Comparison of ENCODE assay signal across 16 cellular contexts in the genomic region with DNA sequence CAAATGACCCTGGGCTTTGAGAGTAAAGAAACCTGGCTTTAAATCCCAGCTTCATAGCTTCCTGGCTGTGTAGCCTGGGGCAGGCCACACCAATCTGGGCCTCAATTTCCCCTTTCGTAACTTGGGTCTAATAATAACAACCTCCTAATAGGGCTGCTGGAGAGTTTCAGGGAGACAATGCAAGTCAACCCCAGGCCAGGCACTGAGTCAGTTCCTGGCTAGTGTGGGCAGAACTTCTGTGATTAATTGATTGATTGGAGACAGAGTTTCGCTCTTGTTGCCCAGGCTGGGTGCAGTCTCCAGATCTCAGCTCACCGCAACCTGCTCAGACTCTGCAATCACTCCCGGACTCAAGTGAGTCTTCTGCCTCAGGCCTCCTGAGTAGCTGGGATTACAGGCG. TPM values are rescaled to one million over a fixed set of nuclear protein-coding genes. Genes with fewer than 3 reads are reported as not detected.
DNase-seq lines count a peak whose midpoint lies in the region; ATAC-seq and TF ChIP-seq lines count a peak whose summit lies in the region.
"Had no signal": no experiment of that assay in that cellular context is flagged by ENCODE, and none has a peak within 500 bp of the region (broad histone marks: within the 10 kb centered on the region; RNA-seq: fewer than 3 reads in every experiment).

No MANE protein-coding gene starts in this region.

- ATAC-seq in activated T-cell treated with anti-CD3 and anti-CD28 coated beads, Interleukin-2, amount 50 U/mL, for 72 hours (replicated peaks in 1 of 2), result no peak
- ATAC-seq in naive thymus-derived CD8-positive, alpha-beta T cell, result no peak
- ATAC-seq in GM19035 (IDR thresholded peaks at IDR 0.05; ENCODE audit: unreplicated experiment), result no peak
- ATAC-seq: PC-3, sciatic nerve had no signal

- H3K27me3 Mint-ChIP-seq in CD14-positive monocyte (ENCODE audit: low read depth in 3 of 3), result peaks cover 0 to 9% (median 0%) of the 10 kb centered on the region in 3 donors
- H3K27me3 Mint-ChIP-seq in CD8-positive, alpha-beta memory T cell, result peaks cover 0 to 4% of the 10 kb centered on the region in 2 donors
- H3K27me3 Mint-ChIP-seq in activated T-cell treated with anti-CD3 and anti-CD28 coated beads, Interleukin-2, amount 50 U/mL, for 72 hours (ENCODE audit: low read depth), result no peaks in the 10 kb centered on the region
- no peaks in the 10 kb centered on the region for H3K27me3 Mint-ChIP-seq in naive thymus-derived CD8-positive, alpha-beta T cell

- no peaks in the 10 kb centered on the region for H3K27me3 ChIP-seq in CD8-positive, alpha-beta memory T cell (ENCODE audit: insufficient read depth, low read length, poor library complexity, severe bottlenecking)
- H3K27me3 ChIP-seq: testis had no signal

- peaks cover 0 to 6% (median 0%) of the 10 kb centered on the region in 7 donors for H3K9me3 Mint-ChIP-seq in CD14-positive monocyte
- H3K9me3 Mint-ChIP-seq in CD8-positive, alpha-beta memory T cell, result no peaks in the 10 kb centered on the region
- no peaks in the 10 kb centered on the region for H3K9me3 Mint-ChIP-seq in activated T-cell treated with anti-CD3 and anti-CD28 coated beads, Interleukin-2, amount 50 U/mL, for 72 hours
- H3K9me3 Mint-ChIP-seq in naive thymus-derived CD8-positive, alpha-beta T cell, result no peaks in the 10 kb centered on the region

- DNase-seq in CD14-positive monocyte (ENCODE audit: low spot score), result no peak
- DNase-seq in CD8-positive, alpha-beta memory T cell, result no peak
- no peak for DNase-seq in activated T-cell treated with anti-CD3 and anti-CD28 coated beads, Interleukin-2, amount 50 U/mL, for 72 hours
- DNase-seq in naive thymus-derived CD8-positive, alpha-beta T cell, result no peak
- no peak for DNase-seq in NCI-H187 treated with DMSO at 0.1 percent for 48 hours (lab: John Stamatoyannopoulos, UW)
- DNase-seq in HT-29 (ENCODE audit: low spot score), result no peak
- DNase-seq: caudate nucleus; DND-41; hippocampal formation; NCI-H2029 treated with DMSO at 0.1 percent for 48 hours; NCI-H524; PC-3; stimulated activated CD4-positive, alpha-beta T cell treated with anti-CD3 and anti-CD28 coated beads, Interleukin-2, amount 100 ng/mL, for 24 hours; testis had no signal

- H3K4me1 ChIP-seq in CD8-positive, alpha-beta memory T cell (ENCODE audit: insufficient read depth, low read length), result peaks cover 61% of the 10 kb centered on the region

- no peaks in the 10 kb centered on the region for H3K36me3 ChIP-seq in CD8-positive, alpha-beta memory T cell (ENCODE audit: insufficient read depth, low read length)

- peaks cover 0 to 13% of the 10 kb centered on the region in 2 donors for H3K36me3 Mint-ChIP-seq in CD14-positive monocyte
- H3K36me3 Mint-ChIP-seq in CD8-positive, alpha-beta memory T cell, result peaks cover 0 to 14% (median 2%) of the 10 kb centered on the region in 3 donors
- peaks cover 8 to 14% of the 10 kb centered on the region in 2 donors for H3K36me3 Mint-ChIP-seq in activated T-cell treated with anti-CD3 and anti-CD28 coated beads, Interleukin-2, amount 50 U/mL, for 72 hours (ENCODE audit: insufficient read depth in 2 of 2)
- peaks cover 0 to 5% (median 4%) of the 10 kb centered on the region in 3 donors for H3K36me3 Mint-ChIP-seq in naive thymus-derived CD8-positive, alpha-beta T cell

- peak overlapping the region; percentile 93 to 99 (median 98) for H3K27ac Mint-ChIP-seq in CD14-positive monocyte
- H3K27ac Mint-ChIP-seq in CD8-positive, alpha-beta memory T cell, result peak overlapping the region; percentile 70 to 100 (median 97)
- H3K27ac Mint-ChIP-seq in activated T-cell treated with anti-CD3 and anti-CD28 coated beads, Interleukin-2, amount 50 U/mL, for 72 hours, result peak overlapping the region; percentile 82
- H3K27ac Mint-ChIP-seq in naive thymus-derived CD8-positive, alpha-beta T cell, result peak overlapping the region; percentile 81 to 99 (median 91)

- POLR2A ChIA-PET in CD8-positive, alpha-beta memory T cell (lab: Charles Lee), result no interaction called here
- POLR2A ChIA-PET in naive thymus-derived CD8-positive, alpha-beta T cell (lab: Charles Lee), result interaction anchor here (0.9 to 9.1 kb wide), 3 partner anchors 15 to 46 kb away, joined by 5 to 237 read pairs (median 54); a partner anchor contains a TSS

- H3K9me3 ChIP-seq in CD8-positive, alpha-beta memory T cell (ENCODE audit: low read length), result no peaks in the 10 kb centered on the region
- H3K9me3 ChIP-seq: testis had no signal

- H3K4me3 ChIP-seq in CD8-positive, alpha-beta memory T cell (ENCODE audit: low read length), result no peak overlapping the region
- H3K4me3 ChIP-seq: testis had no signal

- intact Hi-C loops in CD14-positive monocyte (cut with micrococcal nuclease), result loop anchor here in 1 of 2 donors (2.0 to 5.0 kb wide), 3 partner anchors 47 to 210 kb away; a partner anchor contains a TSS

- peaks cover 68% of the 10 kb centered on the region for H3K4me1 Mint-ChIP-seq in CD14-positive monocyte
- H3K4me1 Mint-ChIP-seq in CD8-positive, alpha-beta memory T cell, result peaks cover 58 to 79% (median 73%) of the 10 kb centered on the region in 3 donors
- H3K4me1 Mint-ChIP-seq in activated T-cell treated with anti-CD3 and anti-CD28 coated beads, Interleukin-2, amount 50 U/mL, for 72 hours (ENCODE audit: low read depth), result peaks cover 63% of the 10 kb centered on the region
- H3K4me1 Mint-ChIP-seq in naive thymus-derived CD8-positive, alpha-beta T cell, result peaks cover 29 to 73% (median 60%) of the 10 kb centered on the region in 4 donors

- no peak overlapping the region for H3K27ac ChIP-seq in CD8-positive, alpha-beta memory T cell (ENCODE audit: low read depth, low read length)
- H3K27ac ChIP-seq: testis had no signal

- CTCF ChIA-PET in CD8-positive, alpha-beta memory T cell (lab: Charles Lee), result interaction anchor here (1.3 to 7.5 kb wide), 3 partner anchors 11 to 139 kb away, joined by 4 to 69 read pairs (median 34); a partner anchor contains a TSS

- no peak overlapping the region for H3K4me3 Mint-ChIP-seq in CD14-positive monocyte
- H3K4me3 Mint-ChIP-seq in CD8-positive, alpha-beta memory T cell, result peak overlapping the region; percentile 14 to 76 (median 38)
- H3K4me3 Mint-ChIP-seq in activated T-cell treated with anti-CD3 and anti-CD28 coated beads, Interleukin-2, amount 50 U/mL, for 72 hours, result peak overlapping the region; percentile 36 to 68
- H3K4me3 Mint-ChIP-seq in naive thymus-derived CD8-positive, alpha-beta T cell, result peak overlapping the region in 7 of 10 donors; percentile 20 to 62 (median 26)

- no peak for TF ChIP-seq CTCF in CD14-positive monocyte (IDR thresholded peaks at IDR 0.05)

RNA-seq across cellular contexts. Expression of a gene that starts 3.4 kb away (rescaled TPM):
- polyA plus RNA-seq in CD14-positive monocyte, result 10 to 100 TPM; 11.5 to 20.5 TPM
- total RNA-seq in CD8-positive, alpha-beta memory T cell, result 10 to 100 TPM; 13.9 to 14.1 TPM
- polyA plus RNA-seq in CD8-positive, alpha-beta memory T cell, result 50.7 TPM
- total RNA-seq in activated T-cell treated with anti-CD3 and anti-CD28 coated beads, Interleukin-2, amount 50 U/mL, for 72 hours, result 10 to 100 TPM; 59.5 to 65.8 TPM
- 10 to 100 TPM; 42.8 to 45.1 TPM for total RNA-seq in naive thymus-derived CD8-positive, alpha-beta T cell
- 10 to 100 TPM; 13.8 to 50.8 (median 23.5) TPM for polyA plus RNA-seq in naive thymus-derived CD8-positive, alpha-beta T cell
- total RNA-seq in HT-29 (2014; rRNA removed; shearing (Covaris generic)), result not detected in 2 replicates

RNA-seq across cellular contexts. Expression of a gene that starts 4.0 kb away (rescaled TPM):
- polyA plus RNA-seq in CD14-positive monocyte, result 10 to 100 TPM; 24.9 to 26.4 TPM
- total RNA-seq in CD8-positive, alpha-beta memory T cell, result 100 to 1,000 TPM; 108 to 111 TPM
- 72.3 TPM for polyA plus RNA-seq in CD8-positive, alpha-beta memory T cell
- 100 to 1,000 TPM in 1 of 2 donors, 10 to 100 TPM in 1; 99.4 to 105 TPM for total RNA-seq in activated T-cell treated with anti-CD3 and anti-CD28 coated beads, Interleukin-2, amount 50 U/mL, for 72 hours
- 100 to 1,000 TPM; 142 to 147 TPM for total RNA-seq in naive thymus-derived CD8-positive, alpha-beta T cell
- polyA plus RNA-seq in naive thymus-derived CD8-positive, alpha-beta T cell, result 10 to 100 TPM; 28.3 to 62.9 (median 38.9) TPM
- total RNA-seq in HT-29 (2014; rRNA removed; shearing (Covaris generic)), result 42.6 and 45.4 TPM in 2 replicates

RNA-seq across cellular contexts. Expression of a gene that starts 20.9 kb away (rescaled TPM):
- 10 to 100 TPM; 21.3 to 25.2 TPM for polyA plus RNA-seq in CD14-positive monocyte
- 100 to 1,000 TPM; 110 to 111 TPM for total RNA-seq in CD8-positive, alpha-beta memory T cell
- polyA plus RNA-seq in CD8-positive, alpha-beta memory T cell, result 68.0 TPM
- total RNA-seq in activated T-cell treated with anti-CD3 and anti-CD28 coated beads, Interleukin-2, amount 50 U/mL, for 72 hours, result 10 to 100 TPM; 53.4 to 57.6 TPM
- 100 to 1,000 TPM; 155 to 158 TPM for total RNA-seq in naive thymus-derived CD8-positive, alpha-beta T cell
- 10 to 100 TPM; 51.7 to 54.8 (median 53.4) TPM for polyA plus RNA-seq in naive thymus-derived CD8-positive, alpha-beta T cell
- total RNA-seq in HT-29 (2014; rRNA removed; shearing (Covaris generic)), result 180 and 200 TPM in 2 replicates

RNA-seq across cellular contexts. Expression of a gene that starts 46.7 kb away (rescaled TPM):
- 10 to 100 TPM; 57.4 to 60.0 TPM for polyA plus RNA-seq in CD14-positive monocyte
- 10 to 100 TPM; 30.7 to 33.7 TPM for total RNA-seq in CD8-positive, alpha-beta memory T cell
- polyA plus RNA-seq in CD8-positive, alpha-beta memory T cell, result 37.0 TPM
- 10 to 100 TPM; 12.5 to 16.4 TPM for total RNA-seq in activated T-cell treated with anti-CD3 and anti-CD28 coated beads, Interleukin-2, amount 50 U/mL, for 72 hours
- total RNA-seq in naive thymus-derived CD8-positive, alpha-beta T cell, result 10 to 100 TPM in 1 of 2 experiments, 1 to 10 TPM in 1; 9.8 to 13.9 TPM
- polyA plus RNA-seq in naive thymus-derived CD8-positive, alpha-beta T cell, result 10 to 100 TPM; 18.1 to 24.7 (median 23.5) TPM
- 14.3 and 18.9 TPM in 2 replicates for total RNA-seq in HT-29 (2014; rRNA removed; shearing (Covaris generic))

Comparison
In these comparisons a context has a peak if more than half of its experiments do, and no peak if none do; other contexts are left out.
1. H3K4me3 Mint-ChIP-seq: peak in CD8-positive, alpha-beta memory T cell (7 of 7), activated T-cell treated with anti-CD3 and anti-CD28 coated beads, Interleukin-2, amount 50 U/mL, for 72 hours (2 of 2) and naive thymus-derived CD8-positive, alpha-beta T cell (7 of 10); none in CD14-positive monocyte (0 of 2).
2. RNA of a gene that starts 3.4 kb away (total RNA-seq): 59.5 to 65.8 TPM in activated T-cell treated with anti-CD3 and anti-CD28 coated beads, Interleukin-2, amount 50 U/mL, for 72 hours, 42.8 to 45.1 TPM in naive thymus-derived CD8-positive, alpha-beta T cell and 13.9 to 14.1 TPM in CD8-positive, alpha-beta memory T cell; not detected in HT-29; every median in the first group is over 10 times any median in the second.
3. Peak in every context shown above with its lines, with median percentiles within 50 percentile points of each other: H3K27ac Mint-ChIP-seq.